Comparison of ENCODE assay signal across 1 cellular context in the genomic region with DNA sequence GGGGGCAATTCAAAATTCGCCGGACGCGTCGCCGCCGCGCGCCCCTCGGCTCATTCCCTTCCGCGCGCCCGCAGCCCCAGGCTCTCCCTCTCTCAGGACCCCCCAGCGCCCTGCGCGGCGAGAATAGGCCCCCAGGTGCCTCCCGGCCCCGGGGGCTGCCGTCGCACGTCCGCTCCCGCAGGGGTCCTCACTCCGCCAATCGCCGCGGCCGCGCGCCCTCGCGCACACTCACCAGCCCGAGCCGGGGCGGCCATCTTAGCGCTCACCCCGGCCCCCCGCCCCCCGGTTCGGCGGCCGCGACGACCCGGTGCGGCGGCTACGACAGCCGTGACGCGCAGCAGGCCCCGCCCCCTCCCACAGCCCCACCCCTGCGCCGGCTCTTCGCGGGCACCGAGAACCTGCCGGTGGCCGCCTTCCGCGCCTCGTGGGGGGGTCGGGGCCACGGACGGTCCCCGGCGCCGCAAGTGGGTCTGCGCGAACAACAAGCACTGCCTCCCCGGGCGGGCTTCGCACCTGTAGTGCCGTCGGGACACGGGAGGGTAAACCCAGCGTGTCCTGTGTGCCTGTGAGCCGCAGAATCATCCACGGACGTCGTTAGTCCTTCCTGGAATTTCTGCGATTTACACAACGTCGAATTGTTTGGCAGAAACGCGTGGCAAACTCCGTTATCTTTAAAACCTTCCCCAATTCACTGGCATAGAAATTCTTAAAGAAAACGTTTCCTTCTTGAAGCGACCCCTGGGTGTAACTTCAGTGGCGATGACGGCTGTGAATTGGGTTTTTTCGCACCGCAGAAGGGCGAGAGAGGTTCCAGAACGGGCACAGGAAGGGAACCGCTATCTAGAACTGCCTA.
TF ChIP-seq lines count a peak whose summit lies in the region.

No MANE protein-coding gene starts in this region.

TF ChIP-seq in K562, 482 proteins besides CTCF, POLR2A, EP300 and RAD21 (continued from another document and continues in another):
- TF ChIP-seq, protein P1, sequence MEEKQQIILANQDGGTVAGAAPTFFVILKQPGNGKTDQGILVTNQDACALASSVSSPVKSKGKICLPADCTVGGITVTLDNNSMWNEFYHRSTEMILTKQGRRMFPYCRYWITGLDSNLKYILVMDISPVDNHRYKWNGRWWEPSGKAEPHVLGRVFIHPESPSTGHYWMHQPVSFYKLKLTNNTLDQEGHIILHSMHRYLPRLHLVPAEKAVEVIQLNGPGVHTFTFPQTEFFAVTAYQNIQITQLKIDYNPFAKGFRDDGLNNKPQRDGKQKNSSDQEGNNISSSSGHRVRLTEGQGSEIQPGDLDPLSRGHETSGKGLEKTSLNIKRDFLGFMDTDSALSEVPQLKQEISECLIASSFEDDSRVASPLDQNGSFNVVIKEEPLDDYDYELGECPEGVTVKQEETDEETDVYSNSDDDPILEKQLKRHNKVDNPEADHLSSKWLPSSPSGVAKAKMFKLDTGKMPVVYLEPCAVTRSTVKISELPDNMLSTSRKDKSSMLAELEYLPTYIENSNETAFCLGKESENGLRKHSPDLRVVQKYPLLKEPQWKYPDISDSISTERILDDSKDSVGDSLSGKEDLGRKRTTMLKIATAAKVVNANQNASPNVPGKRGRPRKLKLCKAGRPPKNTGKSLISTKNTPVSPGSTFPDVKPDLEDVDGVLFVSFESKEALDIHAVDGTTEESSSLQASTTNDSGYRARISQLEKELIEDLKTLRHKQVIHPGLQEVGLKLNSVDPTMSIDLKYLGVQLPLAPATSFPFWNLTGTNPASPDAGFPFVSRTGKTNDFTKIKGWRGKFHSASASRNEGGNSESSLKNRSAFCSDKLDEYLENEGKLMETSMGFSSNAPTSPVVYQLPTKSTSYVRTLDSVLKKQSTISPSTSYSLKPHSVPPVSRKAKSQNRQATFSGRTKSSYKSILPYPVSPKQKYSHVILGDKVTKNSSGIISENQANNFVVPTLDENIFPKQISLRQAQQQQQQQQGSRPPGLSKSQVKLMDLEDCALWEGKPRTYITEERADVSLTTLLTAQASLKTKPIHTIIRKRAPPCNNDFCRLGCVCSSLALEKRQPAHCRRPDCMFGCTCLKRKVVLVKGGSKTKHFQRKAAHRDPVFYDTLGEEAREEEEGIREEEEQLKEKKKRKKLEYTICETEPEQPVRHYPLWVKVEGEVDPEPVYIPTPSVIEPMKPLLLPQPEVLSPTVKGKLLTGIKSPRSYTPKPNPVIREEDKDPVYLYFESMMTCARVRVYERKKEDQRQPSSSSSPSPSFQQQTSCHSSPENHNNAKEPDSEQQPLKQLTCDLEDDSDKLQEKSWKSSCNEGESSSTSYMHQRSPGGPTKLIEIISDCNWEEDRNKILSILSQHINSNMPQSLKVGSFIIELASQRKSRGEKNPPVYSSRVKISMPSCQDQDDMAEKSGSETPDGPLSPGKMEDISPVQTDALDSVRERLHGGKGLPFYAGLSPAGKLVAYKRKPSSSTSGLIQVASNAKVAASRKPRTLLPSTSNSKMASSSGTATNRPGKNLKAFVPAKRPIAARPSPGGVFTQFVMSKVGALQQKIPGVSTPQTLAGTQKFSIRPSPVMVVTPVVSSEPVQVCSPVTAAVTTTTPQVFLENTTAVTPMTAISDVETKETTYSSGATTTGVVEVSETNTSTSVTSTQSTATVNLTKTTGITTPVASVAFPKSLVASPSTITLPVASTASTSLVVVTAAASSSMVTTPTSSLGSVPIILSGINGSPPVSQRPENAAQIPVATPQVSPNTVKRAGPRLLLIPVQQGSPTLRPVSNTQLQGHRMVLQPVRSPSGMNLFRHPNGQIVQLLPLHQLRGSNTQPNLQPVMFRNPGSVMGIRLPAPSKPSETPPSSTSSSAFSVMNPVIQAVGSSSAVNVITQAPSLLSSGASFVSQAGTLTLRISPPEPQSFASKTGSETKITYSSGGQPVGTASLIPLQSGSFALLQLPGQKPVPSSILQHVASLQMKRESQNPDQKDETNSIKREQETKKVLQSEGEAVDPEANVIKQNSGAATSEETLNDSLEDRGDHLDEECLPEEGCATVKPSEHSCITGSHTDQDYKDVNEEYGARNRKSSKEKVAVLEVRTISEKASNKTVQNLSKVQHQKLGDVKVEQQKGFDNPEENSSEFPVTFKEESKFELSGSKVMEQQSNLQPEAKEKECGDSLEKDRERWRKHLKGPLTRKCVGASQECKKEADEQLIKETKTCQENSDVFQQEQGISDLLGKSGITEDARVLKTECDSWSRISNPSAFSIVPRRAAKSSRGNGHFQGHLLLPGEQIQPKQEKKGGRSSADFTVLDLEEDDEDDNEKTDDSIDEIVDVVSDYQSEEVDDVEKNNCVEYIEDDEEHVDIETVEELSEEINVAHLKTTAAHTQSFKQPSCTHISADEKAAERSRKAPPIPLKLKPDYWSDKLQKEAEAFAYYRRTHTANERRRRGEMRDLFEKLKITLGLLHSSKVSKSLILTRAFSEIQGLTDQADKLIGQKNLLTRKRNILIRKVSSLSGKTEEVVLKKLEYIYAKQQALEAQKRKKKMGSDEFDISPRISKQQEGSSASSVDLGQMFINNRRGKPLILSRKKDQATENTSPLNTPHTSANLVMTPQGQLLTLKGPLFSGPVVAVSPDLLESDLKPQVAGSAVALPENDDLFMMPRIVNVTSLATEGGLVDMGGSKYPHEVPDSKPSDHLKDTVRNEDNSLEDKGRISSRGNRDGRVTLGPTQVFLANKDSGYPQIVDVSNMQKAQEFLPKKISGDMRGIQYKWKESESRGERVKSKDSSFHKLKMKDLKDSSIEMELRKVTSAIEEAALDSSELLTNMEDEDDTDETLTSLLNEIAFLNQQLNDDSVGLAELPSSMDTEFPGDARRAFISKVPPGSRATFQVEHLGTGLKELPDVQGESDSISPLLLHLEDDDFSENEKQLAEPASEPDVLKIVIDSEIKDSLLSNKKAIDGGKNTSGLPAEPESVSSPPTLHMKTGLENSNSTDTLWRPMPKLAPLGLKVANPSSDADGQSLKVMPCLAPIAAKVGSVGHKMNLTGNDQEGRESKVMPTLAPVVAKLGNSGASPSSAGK (IDR thresholded peaks at IDR 0.05): peak; percentile 68
- TF ChIP-seq, protein P2, sequence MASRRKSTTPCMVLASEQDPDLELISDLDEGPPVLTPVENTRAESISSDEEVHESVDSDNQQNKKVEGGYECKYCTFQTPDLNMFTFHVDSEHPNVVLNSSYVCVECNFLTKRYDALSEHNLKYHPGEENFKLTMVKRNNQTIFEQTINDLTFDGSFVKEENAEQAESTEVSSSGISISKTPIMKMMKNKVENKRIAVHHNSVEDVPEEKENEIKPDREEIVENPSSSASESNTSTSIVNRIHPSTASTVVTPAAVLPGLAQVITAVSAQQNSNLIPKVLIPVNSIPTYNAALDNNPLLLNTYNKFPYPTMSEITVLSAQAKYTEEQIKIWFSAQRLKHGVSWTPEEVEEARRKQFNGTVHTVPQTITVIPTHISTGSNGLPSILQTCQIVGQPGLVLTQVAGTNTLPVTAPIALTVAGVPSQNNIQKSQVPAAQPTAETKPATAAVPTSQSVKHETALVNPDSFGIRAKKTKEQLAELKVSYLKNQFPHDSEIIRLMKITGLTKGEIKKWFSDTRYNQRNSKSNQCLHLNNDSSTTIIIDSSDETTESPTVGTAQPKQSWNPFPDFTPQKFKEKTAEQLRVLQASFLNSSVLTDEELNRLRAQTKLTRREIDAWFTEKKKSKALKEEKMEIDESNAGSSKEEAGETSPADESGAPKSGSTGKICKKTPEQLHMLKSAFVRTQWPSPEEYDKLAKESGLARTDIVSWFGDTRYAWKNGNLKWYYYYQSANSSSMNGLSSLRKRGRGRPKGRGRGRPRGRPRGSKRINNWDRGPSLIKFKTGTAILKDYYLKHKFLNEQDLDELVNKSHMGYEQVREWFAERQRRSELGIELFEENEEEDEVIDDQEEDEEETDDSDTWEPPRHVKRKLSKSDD (conservative IDR thresholded peaks at IDR 0.05; ENCODE audit: low read length): no peak
- TF ChIP-seq, protein P3, sequence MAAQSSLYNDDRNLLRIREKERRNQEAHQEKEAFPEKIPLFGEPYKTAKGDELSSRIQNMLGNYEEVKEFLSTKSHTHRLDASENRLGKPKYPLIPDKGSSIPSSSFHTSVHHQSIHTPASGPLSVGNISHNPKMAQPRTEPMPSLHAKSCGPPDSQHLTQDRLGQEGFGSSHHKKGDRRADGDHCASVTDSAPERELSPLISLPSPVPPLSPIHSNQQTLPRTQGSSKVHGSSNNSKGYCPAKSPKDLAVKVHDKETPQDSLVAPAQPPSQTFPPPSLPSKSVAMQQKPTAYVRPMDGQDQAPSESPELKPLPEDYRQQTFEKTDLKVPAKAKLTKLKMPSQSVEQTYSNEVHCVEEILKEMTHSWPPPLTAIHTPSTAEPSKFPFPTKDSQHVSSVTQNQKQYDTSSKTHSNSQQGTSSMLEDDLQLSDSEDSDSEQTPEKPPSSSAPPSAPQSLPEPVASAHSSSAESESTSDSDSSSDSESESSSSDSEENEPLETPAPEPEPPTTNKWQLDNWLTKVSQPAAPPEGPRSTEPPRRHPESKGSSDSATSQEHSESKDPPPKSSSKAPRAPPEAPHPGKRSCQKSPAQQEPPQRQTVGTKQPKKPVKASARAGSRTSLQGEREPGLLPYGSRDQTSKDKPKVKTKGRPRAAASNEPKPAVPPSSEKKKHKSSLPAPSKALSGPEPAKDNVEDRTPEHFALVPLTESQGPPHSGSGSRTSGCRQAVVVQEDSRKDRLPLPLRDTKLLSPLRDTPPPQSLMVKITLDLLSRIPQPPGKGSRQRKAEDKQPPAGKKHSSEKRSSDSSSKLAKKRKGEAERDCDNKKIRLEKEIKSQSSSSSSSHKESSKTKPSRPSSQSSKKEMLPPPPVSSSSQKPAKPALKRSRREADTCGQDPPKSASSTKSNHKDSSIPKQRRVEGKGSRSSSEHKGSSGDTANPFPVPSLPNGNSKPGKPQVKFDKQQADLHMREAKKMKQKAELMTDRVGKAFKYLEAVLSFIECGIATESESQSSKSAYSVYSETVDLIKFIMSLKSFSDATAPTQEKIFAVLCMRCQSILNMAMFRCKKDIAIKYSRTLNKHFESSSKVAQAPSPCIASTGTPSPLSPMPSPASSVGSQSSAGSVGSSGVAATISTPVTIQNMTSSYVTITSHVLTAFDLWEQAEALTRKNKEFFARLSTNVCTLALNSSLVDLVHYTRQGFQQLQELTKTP (IDR thresholded peaks at IDR 0.05; ENCODE audit: low read depth in 1 of 2, partially characterized antibody in 2 of 2): no peak
- TF ChIP-seq RBFOX2 (IDR thresholded peaks at IDR 0.05; ENCODE audit: low read depth, low read length) (peak; percentile 77), HNRNPK (IDR thresholded peaks at IDR 0.05; ENCODE audit: low read depth, low read length, poor library complexity, severe bottlenecking) (no peak), MTF1 (CRISPR knock-in tag; IDR thresholded peaks at IDR 0.05; ENCODE audit: borderline replicate concordance) (no peak), KLF6 (CRISPR knock-in tag; IDR thresholded peaks at IDR 0.05; ENCODE audit: borderline replicate concordance) (no peak), MAFG (tag; conservative IDR thresholded peaks at IDR 0.05) (no peak), ZNF444 (CRISPR knock-in tag; IDR thresholded peaks at IDR 0.05) (no peak), ZNF24 (IDR thresholded peaks at IDR 0.05) (no peak), POLR2AphosphoS2 (IDR thresholded peaks at IDR 0.05; ENCODE audit: low read length) (no peak)
- TF ChIP-seq, protein P4, sequence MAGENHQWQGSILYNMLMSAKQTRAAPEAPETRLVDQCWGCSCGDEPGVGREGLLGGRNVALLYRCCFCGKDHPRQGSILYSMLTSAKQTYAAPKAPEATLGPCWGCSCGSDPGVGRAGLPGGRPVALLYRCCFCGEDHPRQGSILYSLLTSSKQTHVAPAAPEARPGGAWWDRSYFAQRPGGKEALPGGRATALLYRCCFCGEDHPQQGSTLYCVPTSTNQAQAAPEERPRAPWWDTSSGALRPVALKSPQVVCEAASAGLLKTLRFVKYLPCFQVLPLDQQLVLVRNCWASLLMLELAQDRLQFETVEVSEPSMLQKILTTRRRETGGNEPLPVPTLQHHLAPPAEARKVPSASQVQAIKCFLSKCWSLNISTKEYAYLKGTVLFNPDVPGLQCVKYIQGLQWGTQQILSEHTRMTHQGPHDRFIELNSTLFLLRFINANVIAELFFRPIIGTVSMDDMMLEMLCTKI (IDR thresholded peaks at IDR 0.05; ENCODE audit: partially characterized antibody): no peak
- TF ChIP-seq, protein P5, sequence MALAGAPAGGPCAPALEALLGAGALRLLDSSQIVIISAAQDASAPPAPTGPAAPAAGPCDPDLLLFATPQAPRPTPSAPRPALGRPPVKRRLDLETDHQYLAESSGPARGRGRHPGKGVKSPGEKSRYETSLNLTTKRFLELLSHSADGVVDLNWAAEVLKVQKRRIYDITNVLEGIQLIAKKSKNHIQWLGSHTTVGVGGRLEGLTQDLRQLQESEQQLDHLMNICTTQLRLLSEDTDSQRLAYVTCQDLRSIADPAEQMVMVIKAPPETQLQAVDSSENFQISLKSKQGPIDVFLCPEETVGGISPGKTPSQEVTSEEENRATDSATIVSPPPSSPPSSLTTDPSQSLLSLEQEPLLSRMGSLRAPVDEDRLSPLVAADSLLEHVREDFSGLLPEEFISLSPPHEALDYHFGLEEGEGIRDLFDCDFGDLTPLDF (CRISPR knock-in tag; IDR thresholded peaks at IDR 0.05): no peak
- TF ChIP-seq, protein P6, sequence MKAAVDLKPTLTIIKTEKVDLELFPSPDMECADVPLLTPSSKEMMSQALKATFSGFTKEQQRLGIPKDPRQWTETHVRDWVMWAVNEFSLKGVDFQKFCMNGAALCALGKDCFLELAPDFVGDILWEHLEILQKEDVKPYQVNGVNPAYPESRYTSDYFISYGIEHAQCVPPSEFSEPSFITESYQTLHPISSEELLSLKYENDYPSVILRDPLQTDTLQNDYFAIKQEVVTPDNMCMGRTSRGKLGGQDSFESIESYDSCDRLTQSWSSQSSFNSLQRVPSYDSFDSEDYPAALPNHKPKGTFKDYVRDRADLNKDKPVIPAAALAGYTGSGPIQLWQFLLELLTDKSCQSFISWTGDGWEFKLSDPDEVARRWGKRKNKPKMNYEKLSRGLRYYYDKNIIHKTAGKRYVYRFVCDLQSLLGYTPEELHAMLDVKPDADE (conservative IDR thresholded peaks at IDR 0.05; ENCODE audit: control insufficient read depth, low read depth, low read length): 0 out of 2 replicates have a peak, but pooled peaks have one; percentile 47
- TF ChIP-seq, protein P7, sequence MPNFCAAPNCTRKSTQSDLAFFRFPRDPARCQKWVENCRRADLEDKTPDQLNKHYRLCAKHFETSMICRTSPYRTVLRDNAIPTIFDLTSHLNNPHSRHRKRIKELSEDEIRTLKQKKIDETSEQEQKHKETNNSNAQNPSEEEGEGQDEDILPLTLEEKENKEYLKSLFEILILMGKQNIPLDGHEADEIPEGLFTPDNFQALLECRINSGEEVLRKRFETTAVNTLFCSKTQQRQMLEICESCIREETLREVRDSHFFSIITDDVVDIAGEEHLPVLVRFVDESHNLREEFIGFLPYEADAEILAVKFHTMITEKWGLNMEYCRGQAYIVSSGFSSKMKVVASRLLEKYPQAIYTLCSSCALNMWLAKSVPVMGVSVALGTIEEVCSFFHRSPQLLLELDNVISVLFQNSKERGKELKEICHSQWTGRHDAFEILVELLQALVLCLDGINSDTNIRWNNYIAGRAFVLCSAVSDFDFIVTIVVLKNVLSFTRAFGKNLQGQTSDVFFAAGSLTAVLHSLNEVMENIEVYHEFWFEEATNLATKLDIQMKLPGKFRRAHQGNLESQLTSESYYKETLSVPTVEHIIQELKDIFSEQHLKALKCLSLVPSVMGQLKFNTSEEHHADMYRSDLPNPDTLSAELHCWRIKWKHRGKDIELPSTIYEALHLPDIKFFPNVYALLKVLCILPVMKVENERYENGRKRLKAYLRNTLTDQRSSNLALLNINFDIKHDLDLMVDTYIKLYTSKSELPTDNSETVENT (CRISPR knock-in tag; IDR thresholded peaks at IDR 0.05): peak; percentile 34; the same call in 1 of the 2 replicates
- TF ChIP-seq, protein P8, sequence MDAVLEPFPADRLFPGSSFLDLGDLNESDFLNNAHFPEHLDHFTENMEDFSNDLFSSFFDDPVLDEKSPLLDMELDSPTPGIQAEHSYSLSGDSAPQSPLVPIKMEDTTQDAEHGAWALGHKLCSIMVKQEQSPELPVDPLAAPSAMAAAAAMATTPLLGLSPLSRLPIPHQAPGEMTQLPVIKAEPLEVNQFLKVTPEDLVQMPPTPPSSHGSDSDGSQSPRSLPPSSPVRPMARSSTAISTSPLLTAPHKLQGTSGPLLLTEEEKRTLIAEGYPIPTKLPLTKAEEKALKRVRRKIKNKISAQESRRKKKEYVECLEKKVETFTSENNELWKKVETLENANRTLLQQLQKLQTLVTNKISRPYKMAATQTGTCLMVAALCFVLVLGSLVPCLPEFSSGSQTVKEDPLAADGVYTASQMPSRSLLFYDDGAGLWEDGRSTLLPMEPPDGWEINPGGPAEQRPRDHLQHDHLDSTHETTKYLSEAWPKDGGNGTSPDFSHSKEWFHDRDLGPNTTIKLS (IDR thresholded peaks at IDR 0.05; ENCODE audit: borderline replicate concordance, low read depth): no peak
